8 cellular contexts compared by ENCODE assay signal in genomic region chr15:85289677-85290365, GRCh38.
DNase-seq lines count a peak whose midpoint lies in the region; ATAC-seq and TF ChIP-seq lines count a peak whose summit lies in the region.
"Had no signal": no experiment of that assay in that cellular context is flagged by ENCODE, and none has a peak within 500 bp of the region (broad histone marks: within the 10 kb centered on the region; RNA-seq: fewer than 3 reads in every experiment).

No MANE protein-coding gene starts in this region.

- H3K27ac ChIP-seq in Panc1 (ENCODE audit: low read length), result no peak overlapping the region
- H3K27ac ChIP-seq: neutrophil had no signal

- peak; percentile 85 for ATAC-seq in Panc1
- ATAC-seq in mucosa of descending colon, result peak; percentile 81
- no peak for ATAC-seq in HG03378 (IDR thresholded peaks at IDR 0.05; ENCODE audit: unreplicated experiment)

- in situ Hi-C loops in Panc1 (cut with HindIII; ENCODE audit: low pct_unique_long_range_greater_than_20kb, low sequenced_read_pairs), result no loop called here

- H3K27me3 ChIP-seq in Panc1 (ENCODE audit: control insufficient read depth, insufficient read depth, low read length), result peaks cover 5% of the 10 kb centered on the region; the same call in 1 of the 2 replicates

- no peak overlapping the region for H3K4me3 ChIP-seq in Panc1 (ENCODE audit: low read depth in 2 of 2, low read length in 2 of 2)
- H3K4me3 ChIP-seq in mucosa of descending colon, result no peak overlapping the region

- peak; percentile 76 for TF ChIP-seq CTCF in Panc1 (IDR thresholded peaks at IDR 0.05)
- TF ChIP-seq CTCF in mucosa of descending colon (IDR thresholded peaks at IDR 0.05), result no peak

- CTCF ChIA-PET in Panc1 (lab: Charles Lee), result interaction anchor here (0.6 kb wide), 2 partner anchors 407 to 473 kb away, joined by 3 read pairs; no protein-coding TSS in a partner anchor

- no TSS peak for BruUV-seq in Panc1 (replicated peaks; lab: Mats Ljungman, UMichigan)

- H3K36me3 ChIP-seq in Panc1 (ENCODE audit: control insufficient read depth, insufficient read depth, low read length) (no peaks in the 10 kb centered on the region), mucosa of descending colon (ENCODE audit: low read depth) (no peaks in the 10 kb centered on the region)
- H3K36me3 ChIP-seq: neutrophil had no signal

- H3K4me1 ChIP-seq in Panc1 (ENCODE audit: control insufficient read depth, insufficient read depth, low read length), result no peaks in the 10 kb centered on the region
- no peaks in the 10 kb centered on the region for H3K4me1 ChIP-seq in mucosa of descending colon (ENCODE audit: low read depth)

- no peaks in the 10 kb centered on the region for H3K9me3 ChIP-seq in Panc1 (ENCODE audit: control insufficient read depth, insufficient read depth, low read depth, low read length)
- H3K9me3 ChIP-seq in mucosa of descending colon, result no peaks in the 10 kb centered on the region
- H3K9me3 ChIP-seq: neutrophil had no signal

- intact Hi-C loops in Panc1 (cut with micrococcal nuclease; ENCODE audit: unreplicated experiment) (loop anchor here (10.0 kb wide), 1 partner anchor 415 kb away; no protein-coding TSS in a partner anchor), mucosa of descending colon (cut with DNase I, micrococcal nuclease) (no loop called here)

- POLR2A ChIA-PET in Panc1 (lab: Charles Lee), result interaction anchor here (0.6 to 0.7 kb wide), 2 partner anchors 13 to 41 kb away, joined by 3 to 4 read pairs; no protein-coding TSS in a partner anchor

- DNase-seq in DMS53 (lab: John Stamatoyannopoulos, UW) (peak; percentile 75), HK-2 (ENCODE audit: unreplicated experiment) (peak; percentile 11), Panc1 (ENCODE audit: low read depth, low spot score) (peak; percentile 32), epidermal melanocyte (ENCODE audit: insufficient read length, low spot score) (peak; percentile 83), mucosa of descending colon (peak in 1 of 3 donors; percentile 65), occipital lobe (lab: John Stamatoyannopoulos, UW) (no peak)
